ENCODE assay signal across 2 cellular contexts in the genomic region with DNA sequence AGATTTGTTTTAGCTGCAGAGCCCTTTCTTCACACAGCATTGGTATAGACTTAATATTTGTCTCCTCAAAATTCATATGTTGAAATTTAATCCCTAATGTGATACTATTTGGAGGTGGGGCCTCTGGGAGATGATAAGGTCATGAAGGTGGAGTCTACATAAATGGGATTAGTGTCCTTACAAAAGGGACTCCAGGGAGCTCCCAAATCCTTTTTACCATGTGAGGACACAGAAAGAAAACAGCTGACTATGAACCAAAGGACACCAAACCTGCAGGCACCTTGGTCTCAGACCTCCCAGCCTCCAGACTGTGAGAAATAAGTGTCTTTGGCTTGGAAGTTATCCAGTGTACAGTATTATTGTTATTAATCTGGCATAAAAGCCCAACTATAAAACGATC.
TF ChIP-seq lines count a peak whose summit lies in the region.

No MANE protein-coding gene starts in this region.

TF ChIP-seq in GM23338, 12 proteins besides CTCF, POLR2A, EP300 and RAD21 (continues in another document):
- TF ChIP-seq, protein P1, sequence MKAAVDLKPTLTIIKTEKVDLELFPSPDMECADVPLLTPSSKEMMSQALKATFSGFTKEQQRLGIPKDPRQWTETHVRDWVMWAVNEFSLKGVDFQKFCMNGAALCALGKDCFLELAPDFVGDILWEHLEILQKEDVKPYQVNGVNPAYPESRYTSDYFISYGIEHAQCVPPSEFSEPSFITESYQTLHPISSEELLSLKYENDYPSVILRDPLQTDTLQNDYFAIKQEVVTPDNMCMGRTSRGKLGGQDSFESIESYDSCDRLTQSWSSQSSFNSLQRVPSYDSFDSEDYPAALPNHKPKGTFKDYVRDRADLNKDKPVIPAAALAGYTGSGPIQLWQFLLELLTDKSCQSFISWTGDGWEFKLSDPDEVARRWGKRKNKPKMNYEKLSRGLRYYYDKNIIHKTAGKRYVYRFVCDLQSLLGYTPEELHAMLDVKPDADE (IDR thresholded peaks at IDR 0.05) = no peak
- TF ChIP-seq ZNF114 (CRISPR knock-in tag; IDR thresholded peaks at IDR 0.05) = no peak
- no peak for TF ChIP-seq EZH2 (IDR thresholded peaks at IDR 0.05; ENCODE audit: low read depth, unreplicated experiment)
- no peak for TF ChIP-seq CREB1 (CRISPR knock-in tag; IDR thresholded peaks at IDR 0.05; ENCODE audit: low read depth)
- TF ChIP-seq EZH2phosphoT487 (IDR thresholded peaks at IDR 0.05; ENCODE audit: unreplicated experiment) = no peak
- TF ChIP-seq, protein P2, sequence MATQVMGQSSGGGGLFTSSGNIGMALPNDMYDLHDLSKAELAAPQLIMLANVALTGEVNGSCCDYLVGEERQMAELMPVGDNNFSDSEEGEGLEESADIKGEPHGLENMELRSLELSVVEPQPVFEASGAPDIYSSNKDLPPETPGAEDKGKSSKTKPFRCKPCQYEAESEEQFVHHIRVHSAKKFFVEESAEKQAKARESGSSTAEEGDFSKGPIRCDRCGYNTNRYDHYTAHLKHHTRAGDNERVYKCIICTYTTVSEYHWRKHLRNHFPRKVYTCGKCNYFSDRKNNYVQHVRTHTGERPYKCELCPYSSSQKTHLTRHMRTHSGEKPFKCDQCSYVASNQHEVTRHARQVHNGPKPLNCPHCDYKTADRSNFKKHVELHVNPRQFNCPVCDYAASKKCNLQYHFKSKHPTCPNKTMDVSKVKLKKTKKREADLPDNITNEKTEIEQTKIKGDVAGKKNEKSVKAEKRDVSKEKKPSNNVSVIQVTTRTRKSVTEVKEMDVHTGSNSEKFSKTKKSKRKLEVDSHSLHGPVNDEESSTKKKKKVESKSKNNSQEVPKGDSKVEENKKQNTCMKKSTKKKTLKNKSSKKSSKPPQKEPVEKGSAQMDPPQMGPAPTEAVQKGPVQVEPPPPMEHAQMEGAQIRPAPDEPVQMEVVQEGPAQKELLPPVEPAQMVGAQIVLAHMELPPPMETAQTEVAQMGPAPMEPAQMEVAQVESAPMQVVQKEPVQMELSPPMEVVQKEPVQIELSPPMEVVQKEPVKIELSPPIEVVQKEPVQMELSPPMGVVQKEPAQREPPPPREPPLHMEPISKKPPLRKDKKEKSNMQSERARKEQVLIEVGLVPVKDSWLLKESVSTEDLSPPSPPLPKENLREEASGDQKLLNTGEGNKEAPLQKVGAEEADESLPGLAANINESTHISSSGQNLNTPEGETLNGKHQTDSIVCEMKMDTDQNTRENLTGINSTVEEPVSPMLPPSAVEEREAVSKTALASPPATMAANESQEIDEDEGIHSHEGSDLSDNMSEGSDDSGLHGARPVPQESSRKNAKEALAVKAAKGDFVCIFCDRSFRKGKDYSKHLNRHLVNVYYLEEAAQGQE (IDR thresholded peaks at IDR 0.05; ENCODE audit: unreplicated experiment) = no peak
- TF ChIP-seq NANOG (IDR thresholded peaks at IDR 0.05; ENCODE audit: borderline replicate concordance) = no peak
- TF ChIP-seq JUNB (IDR thresholded peaks at IDR 0.05; ENCODE audit: unreplicated experiment) = no peak
- TF ChIP-seq POLR2AphosphoS5 (IDR thresholded peaks at IDR 0.05; ENCODE audit: low read depth) = no peak
- TF ChIP-seq STAT1 (IDR thresholded peaks at IDR 0.05; ENCODE audit: unreplicated experiment) = no peak

TF ChIP-seq in GM12878, 131 proteins besides CTCF, POLR2A, EP300 and RAD21:
- TF ChIP-seq TCF3 (IDR thresholded peaks at IDR 0.05; ENCODE audit: borderline replicate concordance, insufficient read depth, low read depth, low read length) (no peak), ZNF217 (IDR thresholded peaks at IDR 0.05) (no peak), IKZF1 (conservative IDR thresholded peaks at IDR 0.05) (no peak), IRF4 (IDR thresholded peaks at IDR 0.05; ENCODE audit: low read depth, low read length) (no peak), EGR1 (IDR thresholded peaks at IDR 0.05; ENCODE audit: borderline replicate concordance in 1 of 2, low read depth in 2 of 2, low read length in 2 of 2) (no peak)
- TF ChIP-seq, protein P3, sequence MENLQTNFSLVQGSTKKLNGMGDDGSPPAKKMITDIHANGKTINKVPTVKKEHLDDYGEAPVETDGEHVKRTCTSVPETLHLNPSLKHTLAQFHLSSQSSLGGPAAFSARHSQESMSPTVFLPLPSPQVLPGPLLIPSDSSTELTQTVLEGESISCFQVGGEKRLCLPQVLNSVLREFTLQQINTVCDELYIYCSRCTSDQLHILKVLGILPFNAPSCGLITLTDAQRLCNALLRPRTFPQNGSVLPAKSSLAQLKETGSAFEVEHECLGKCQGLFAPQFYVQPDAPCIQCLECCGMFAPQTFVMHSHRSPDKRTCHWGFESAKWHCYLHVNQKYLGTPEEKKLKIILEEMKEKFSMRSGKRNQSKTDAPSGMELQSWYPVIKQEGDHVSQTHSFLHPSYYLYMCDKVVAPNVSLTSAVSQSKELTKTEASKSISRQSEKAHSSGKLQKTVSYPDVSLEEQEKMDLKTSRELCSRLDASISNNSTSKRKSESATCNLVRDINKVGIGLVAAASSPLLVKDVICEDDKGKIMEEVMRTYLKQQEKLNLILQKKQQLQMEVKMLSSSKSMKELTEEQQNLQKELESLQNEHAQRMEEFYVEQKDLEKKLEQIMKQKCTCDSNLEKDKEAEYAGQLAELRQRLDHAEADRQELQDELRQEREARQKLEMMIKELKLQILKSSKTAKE (IDR thresholded peaks at IDR 0.05; ENCODE audit: low read depth, poor library complexity, severe bottlenecking) = no peak
- TF ChIP-seq, protein P4, sequence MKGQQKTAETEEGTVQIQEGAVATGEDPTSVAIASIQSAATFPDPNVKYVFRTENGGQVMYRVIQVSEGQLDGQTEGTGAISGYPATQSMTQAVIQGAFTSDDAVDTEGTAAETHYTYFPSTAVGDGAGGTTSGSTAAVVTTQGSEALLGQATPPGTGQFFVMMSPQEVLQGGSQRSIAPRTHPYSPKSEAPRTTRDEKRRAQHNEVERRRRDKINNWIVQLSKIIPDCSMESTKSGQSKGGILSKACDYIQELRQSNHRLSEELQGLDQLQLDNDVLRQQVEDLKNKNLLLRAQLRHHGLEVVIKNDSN (IDR thresholded peaks at IDR 0.05; ENCODE audit: borderline replicate concordance, extremely low read length, insufficient read depth, low read depth, low read length) = no peak
